In the genomic region with DNA sequence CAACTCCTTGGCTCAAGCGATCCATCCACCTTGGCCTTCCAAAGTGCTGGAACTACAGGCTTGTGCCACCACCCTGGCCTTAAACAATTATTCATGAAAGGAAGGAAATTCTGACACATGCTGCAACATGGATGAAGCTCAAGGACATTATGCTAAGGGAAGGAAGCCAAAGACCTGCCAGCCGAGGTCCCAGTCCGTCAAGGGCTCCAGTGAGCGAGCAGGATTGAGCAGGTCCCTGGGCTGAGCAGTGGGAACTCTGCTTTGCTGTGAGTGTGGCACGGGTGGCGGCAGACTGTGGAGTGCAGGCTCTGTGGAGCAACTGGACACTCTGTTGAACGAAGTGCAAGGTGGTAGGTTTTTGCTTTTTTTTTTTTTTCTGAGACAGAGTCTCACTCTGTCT, we compare ENCODE assay signal across 4 cellular contexts. TPM values are rescaled to one million over a fixed set of nuclear protein-coding genes. Genes with fewer than 3 reads are reported as not detected.
"Had no signal": no experiment of that assay in that cellular context is flagged by ENCODE, and none has a peak within 500 bp of the region (broad histone marks: within the 10 kb centered on the region; RNA-seq: fewer than 3 reads in every experiment).

No MANE protein-coding gene starts in this region.

RNA-seq across cellular contexts. Expression of gene RIMBP3C, which starts 11.4 kb away (rescaled TPM):
- total RNA-seq: PC-3, Right ventricle myocardium inferior, Right ventricle myocardium superior, RPMI7951 had no signal
